ENCODE assay signal across 34 cellular contexts in genomic region chr3:19284974-19285373, GRCh38.
"Had no signal": no experiment of that assay in that cellular context is flagged by ENCODE, and none has a peak within 500 bp of the region (broad histone marks: within the 10 kb centered on the region; RNA-seq: fewer than 3 reads in every experiment).

No MANE protein-coding gene starts in this region.

- DNase-seq: Karpas-422, Kasumi-1, MG63, MM.1S, MV-4-11, NCI-H1048, NCI-H1092, NCI-H1092 treated with DMSO at 0.1 percent for 48 hours, NCI-H1105, NCI-H1105 treated with DMSO at 0.1 percent for 48 hours, NCI-H1417, NCI-H1417 treated with DMSO at 0.1 percent for 48 hours, NCI-H1436, NCI-H1436 treated with DMSO at 0.1 percent for 48 hours, NCI-H146, NCI-H1694, NCI-H1694 treated with DMSO at 0.1 percent for 48 hours, NCI-H187, NCI-H187 treated with DMSO at 0.1 percent for 48 hours, NCI-H1930, NCI-H2029, NCI-H2029 treated with DMSO at 0.1 percent for 48 hours, NCI-H2081, NCI-H2081 treated with DMSO at 0.1 percent for 48 hours, NCI-H2107, NCI-H2171, NCI-H2171 treated with DMSO at 0.1 percent for 48 hours, NCI-H2227 treated with DMSO at 0.1 percent for 48 hours, NCI-H226, NCI-H345, NCI-H446, NCI-H446 treated with DMSO at 0.1 percent for 48 hours, NCI-H510A, NCI-H510A treated with DMSO at 0.1 percent for 48 hours had no signal
